In the genomic region with DNA sequence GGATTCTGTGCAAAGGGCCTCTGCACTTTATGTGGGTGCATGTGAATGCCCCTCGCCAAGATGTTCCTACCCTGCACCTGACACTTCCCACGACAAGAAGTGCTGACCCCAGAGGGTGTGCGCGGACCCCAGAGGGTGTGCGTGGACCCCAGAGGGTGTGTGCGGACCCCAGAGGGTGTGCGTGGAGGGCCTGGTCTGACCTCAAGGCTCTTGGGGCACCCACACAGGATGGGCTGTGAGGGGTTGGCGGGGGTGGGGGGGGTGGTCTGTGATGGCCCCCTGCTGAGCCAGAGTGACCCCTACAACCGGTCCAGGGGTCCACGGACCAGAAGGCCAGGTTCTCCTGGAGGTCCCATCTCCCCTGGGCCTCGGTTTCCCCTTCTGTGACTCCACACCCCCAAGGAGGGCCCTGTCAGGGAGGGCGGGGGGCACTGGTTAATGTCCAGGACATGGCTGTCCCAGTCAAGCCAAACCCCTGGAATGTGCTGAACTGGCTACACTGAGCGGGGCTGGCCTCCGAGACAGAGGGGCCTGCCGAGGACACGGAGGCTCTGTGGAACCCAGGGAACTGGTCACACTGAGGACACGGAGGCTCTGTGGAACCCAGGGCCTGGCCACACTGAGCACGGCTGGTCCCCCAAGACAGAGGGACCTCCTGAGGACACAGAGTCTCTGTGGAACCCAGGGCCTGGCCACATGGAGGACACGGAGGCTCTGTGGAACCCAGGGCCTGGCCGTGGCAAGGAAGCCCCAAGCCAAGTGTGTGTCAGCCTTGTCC, we compare ENCODE assay signal across 34 cellular contexts. TPM values are rescaled to one million over a fixed set of nuclear protein-coding genes. Genes with fewer than 3 reads are reported as not detected.
DNase-seq lines count a peak whose midpoint lies in the region; ATAC-seq, FAIRE-seq and TF ChIP-seq lines count a peak whose summit lies in the region.
"Had no signal": no experiment of that assay in that cellular context is flagged by ENCODE, and none has a peak within 500 bp of the region (broad histone marks: within the 10 kb centered on the region; RNA-seq: fewer than 3 reads in every experiment).

No MANE protein-coding gene starts in this region.

- no peaks in the 10 kb centered on the region for H3F3A ChIP-seq in smooth muscle cell (ENCODE audit: low read depth)

- H3K36me3 ChIP-seq in BLaER1, result no peaks in the 10 kb centered on the region
- H3K36me3 ChIP-seq in H1 (ENCODE audit: control insufficient read depth in 2 of 4, insufficient read depth in 4 of 4, low read length in 3 of 4), result no peaks in the 10 kb centered on the region
- no peaks in the 10 kb centered on the region for H3K36me3 ChIP-seq in spleen
- no peaks in the 10 kb centered on the region for H3K36me3 ChIP-seq in smooth muscle cell (ENCODE audit: low read depth)
- H3K36me3 ChIP-seq: brain microvascular endothelial cell, gastrocnemius medialis, ovary, thoracic aorta, vagina had no signal

- CTCF ChIA-PET in H1 (lab: Charles Lee; ENCODE audit: partially characterized antibody), result interaction anchor here (0.6 to 1.8 kb wide), 4 partner anchors 15 to 66 kb away, joined by 3 to 6 read pairs (median 3); no protein-coding TSS in a partner anchor

- no peak overlapping the region for H2BK120ac ChIP-seq in H1 (replicated peaks; ENCODE audit: low read depth, low read length)

- H2BK20ac ChIP-seq in H1 (ENCODE audit: low read length), result no peak overlapping the region

- 83% methylated on average over 15 of the region's 20 CpGs; no CpG with 5 or more reads in 1 of the 2 experiments for WGBS in H1 (ENCODE audit: extremely low coverage in 1 of 2, insufficient coverage in 1 of 2, insufficient read length in 1 of 2, insufficient replicate concordance in 2 of 2, low coverage in 1 of 2, low lambda C conversion rate in 2 of 2, missing lambda C conversion rate in 1 of 2), 2 experiments
- 78 to 95% (median 82%) methylated on average over 8 to 20 of the region's 20 CpGs for WGBS in spleen, 5 donors
- 95% methylated on average over 19 of the region's 20 CpGs for WGBS in smooth muscle cell (ENCODE audit: low lambda C conversion rate)

- no peak overlapping the region for H2BK5ac ChIP-seq in H1 (ENCODE audit: low read depth, low read length)

- no peaks in the 10 kb centered on the region for H3K27me3 ChIP-seq in BLaER1
- H3K27me3 ChIP-seq in H1 (replicated peaks in 1 of 4; ENCODE audit: control insufficient read depth in 3 of 4, extremely low read depth in 1 of 4, insufficient read depth in 3 of 4, low read length in 3 of 4), result no peaks in the 10 kb centered on the region; a peak in 3 of 7 replicates
- peaks cover 0 to 67% (median 7%) of the 10 kb centered on the region in 7 donors for H3K27me3 ChIP-seq in spleen (replicated peaks in 1 of 7)
- H3K27me3 ChIP-seq in smooth muscle cell (ENCODE audit: low read depth), result no peaks in the 10 kb centered on the region
- H3K27me3 ChIP-seq: brain microvascular endothelial cell, gastrocnemius medialis, hepatocyte, ovary, vagina had no signal

- DNase-seq in GM12891 (ENCODE audit: insufficient read length, low spot score) (peak; percentile 10), H1 (ENCODE audit: low read depth in 1 of 2, low spot score in 2 of 2) (no peak), spleen (peak; percentile 55), smooth muscle cell (lab: John Stamatoyannopoulos, UW; ENCODE audit: unreplicated experiment) (no peak), anterior cingulate cortex (lab: John Stamatoyannopoulos, UW) (no peak)
- DNase-seq: activated CD4-positive, alpha-beta T cell treated with anti-CD3 and anti-CD28 coated beads for 36 hours; activated CD8-positive, alpha-beta T cell treated with anti-CD3 and anti-CD28 coated beads for 36 hours; activated naive CD4-positive, alpha-beta T cell treated with anti-CD3 and anti-CD28 coated beads, Interleukin-2, amount 50 U/mL, for 16 hours; activated T-cell treated with anti-CD3 and anti-CD28 coated beads for 4 hours; brain microvascular endothelial cell; COR-L47; GM23248; KBM-7; mammary epithelial cell; NCI-H1105 treated with DMSO at 0.1 percent for 48 hours; NCI-H1930; NCI-H524 treated with DMSO at 0.1 percent for 48 hours; NK-92 treated with Interleukin-12 subunit alpha and Interleukin-12 subunit beta, amount 100 ng/mL, for 24 hours; PC-9; small intestine; stimulated activated CD4-positive, alpha-beta T cell treated with anti-CD3 and anti-CD28 coated beads, Interleukin-2, amount 100 ng/mL, for 24 hours had no signal

- no peak overlapping the region for H4K5ac ChIP-seq in H1 (ENCODE audit: insufficient read length, low read depth, low read length)

- POLR2A ChIA-PET in H1 (lab: Charles Lee; ENCODE audit: partially characterized antibody), result interaction anchor here (1.2 to 3.0 kb wide), 2 partner anchors 7 to 110 kb away, joined by 3 to 11 read pairs; a partner anchor contains a TSS

- no peak overlapping the region for H2AK5ac ChIP-seq in H1 (ENCODE audit: low read depth, low read length)

- H3K4ac ChIP-seq in H1 (replicated peaks; ENCODE audit: insufficient read length, low read depth, low read length), result no peak overlapping the region

- H4K20me1 ChIP-seq in BLaER1, result no peaks in the 10 kb centered on the region
- no peaks in the 10 kb centered on the region for H4K20me1 ChIP-seq in H1 (replicated peaks in 1 of 2; ENCODE audit: control insufficient read depth in 1 of 2, insufficient read depth in 2 of 2, low read length in 2 of 2)
- H4K20me1 ChIP-seq in smooth muscle cell (ENCODE audit: low read depth), result no peaks in the 10 kb centered on the region

- TF ChIP-seq POLR2A in GM12891 (IDR thresholded peaks at IDR 0.05; ENCODE audit: low read depth, low read length) (no peak), H1 (IDR thresholded peaks at IDR 0.05; ENCODE audit: control extremely low read depth in 1 of 2, low read depth in 2 of 2, low read length in 2 of 2) (no peak), spleen (IDR thresholded peaks at IDR 0.05) (no peak)

- no peak overlapping the region for H3K23ac ChIP-seq in H1 (ENCODE audit: insufficient read length)

- ATAC-seq in GM19397 (IDR thresholded peaks at IDR 0.05; ENCODE audit: unreplicated experiment), result no peak
- ATAC-seq: activated CD4-positive, alpha-beta T cell treated with anti-CD3 and anti-CD28 coated beads for 36 hours; activated CD8-positive, alpha-beta T cell treated with anti-CD3 and anti-CD28 coated beads for 36 hours; stimulated activated naive CD8-positive, alpha-beta T cell treated with anti-CD3 and anti-CD28 coated beads, Interleukin-15, Interleukin-2, amounts not matched to agents 100 U/mL and 50 U/mL, for 24 hours had no signal

- H2BK12ac ChIP-seq in H1 (ENCODE audit: low read depth, low read length), result no peak overlapping the region

- FAIRE-seq in GM12891 (lab: Jason Lieb, UNC) (no peak), H1 (lab: Jason Lieb, UNC) (no peak)
- FAIRE-seq: endothelial cell of umbilical vein, small intestine had no signal

- H3K4me2 ChIP-seq in BLaER1, result peak overlapping the region; percentile 92
- no peak overlapping the region for H3K4me2 ChIP-seq in H1 (ENCODE audit: insufficient read depth in 1 of 2, low read depth in 2 of 2, low read length in 2 of 2)
- H3K4me2 ChIP-seq in smooth muscle cell, result no peak overlapping the region
- H3K4me2 ChIP-seq: hepatocyte, PC-9 had no signal

- H3K14ac ChIP-seq in H1 (ENCODE audit: insufficient read length), result no peak overlapping the region

- intact Hi-C loops in spleen (cut with DNase I; ENCODE audit: low total_unique reads), result no loop called here

- peak overlapping the region; percentile 97 for H3K27ac ChIP-seq in BLaER1
- no peak overlapping the region for H3K27ac ChIP-seq in H1 (ENCODE audit: low read depth, low read length)
- H3K27ac ChIP-seq in spleen, result no peak overlapping the region
- H3K27ac ChIP-seq in smooth muscle cell (ENCODE audit: low read depth), result no peak overlapping the region
- H3K27ac ChIP-seq: brain microvascular endothelial cell, GM23248, hepatocyte, ovary, PC-9, thoracic aorta, vagina had no signal

- H3K4me1 ChIP-seq in BLaER1, result peaks cover 92% of the 10 kb centered on the region
- H3K4me1 ChIP-seq in H1 (replicated peaks in 1 of 4; ENCODE audit: control insufficient read depth in 3 of 4, insufficient read depth in 4 of 4, low read length in 3 of 4), result peaks cover 0 to 9% (median 4%) of the 10 kb centered on the region in 4 experiments; a peak in 5 of 7 replicates
- peaks cover 0 to 20% (median 4%) of the 10 kb centered on the region in 6 donors for H3K4me1 ChIP-seq in spleen
- H3K4me1 ChIP-seq in smooth muscle cell (ENCODE audit: low read depth), result peaks cover 3% of the 10 kb centered on the region
- H3K4me1 ChIP-seq: vagina had no signal

- H3K9ac ChIP-seq in BLaER1 (peak overlapping the region; percentile 72; the same call in 1 of the 2 replicates), H1 (replicated peaks in 1 of 4; ENCODE audit: extremely low read depth in 1 of 4, low read depth in 3 of 4, low read length in 3 of 4) (no peak overlapping the region), smooth muscle cell (ENCODE audit: low read depth) (no peak overlapping the region)
- H3K9ac ChIP-seq: GM23248 had no signal

- no peak overlapping the region for H2BK15ac ChIP-seq in H1 (ENCODE audit: low read length)

- TF ChIP-seq RAD21 in H1 (IDR thresholded peaks at IDR 0.05 in 1 of 2, conservative IDR thresholded peaks at IDR 0.05 in 1 of 2; ENCODE audit: low read depth in 2 of 2, low read length in 2 of 2), result no peak

- H3K79me1 ChIP-seq in H1 (ENCODE audit: low read depth, low read length), result no peaks in the 10 kb centered on the region

- no peak overlapping the region for H3K18ac ChIP-seq in H1 (ENCODE audit: extremely low read depth, low read length)

- no peak overlapping the region; the same call in 1 of the 2 replicates for H4K8ac ChIP-seq in H1 (ENCODE audit: extremely low read depth, insufficient read depth, low read length)

- peak overlapping the region; percentile 54 for H4K91ac ChIP-seq in H1 (replicated peaks; ENCODE audit: insufficient read length, low read length)

- H2AFZ ChIP-seq in H1 (ENCODE audit: low read length), result no peak overlapping the region
- no peak overlapping the region for H2AFZ ChIP-seq in smooth muscle cell (ENCODE audit: low read depth)
- H2AFZ ChIP-seq: GM23248, hepatocyte, PC-9 had no signal

- H3K79me2 ChIP-seq in H1 (ENCODE audit: control insufficient read depth in 1 of 2, insufficient read depth in 2 of 2, low read length in 2 of 2) (no peaks in the 10 kb centered on the region), smooth muscle cell (ENCODE audit: low read depth) (no peaks in the 10 kb centered on the region)
- H3K79me2 ChIP-seq: hepatocyte had no signal

- TF ChIP-seq EP300 in H1 (IDR thresholded peaks at IDR 0.05; ENCODE audit: borderline replicate concordance in 1 of 2, low read depth in 2 of 2, low read length in 2 of 2), result no peak

- TF ChIP-seq CTCF in H1 (IDR thresholded peaks at IDR 0.05; ENCODE audit: control extremely low read depth in 1 of 3, insufficient read depth in 1 of 3, low read depth in 1 of 3, low read length in 3 of 3), result no peak
- no peak for TF ChIP-seq CTCF in spleen (IDR thresholded peaks at IDR 0.05 in 8 of 11, conservative IDR thresholded peaks at IDR 0.05 in 3 of 11)
- no peak for TF ChIP-seq CTCF in smooth muscle cell (IDR thresholded peaks at IDR 0.05; ENCODE audit: borderline replicate concordance, insufficient read depth, poor library complexity, severe bottlenecking)

- no peak overlapping the region for H3K56ac ChIP-seq in H1 (replicated peaks; ENCODE audit: insufficient read length, low read depth, low read length)

- no peaks in the 10 kb centered on the region for H3K23me2 ChIP-seq in H1 (ENCODE audit: low read depth, low read length)

- H3K4me3 ChIP-seq in BLaER1, result no peak overlapping the region
- no peak overlapping the region for H3K4me3 ChIP-seq in H1 (ENCODE audit: extremely low read depth in 1 of 4, insufficient read depth in 2 of 4, low read depth in 3 of 4, low read length in 4 of 4)
- H3K4me3 ChIP-seq in spleen, result no peak overlapping the region
- no peak overlapping the region for H3K4me3 ChIP-seq in smooth muscle cell
- H3K4me3 ChIP-seq: GM23248, hepatocyte, ovary, PC-9, thoracic aorta, vagina had no signal

- H3K9me3 ChIP-seq in BLaER1 (peaks cover 11% of the 10 kb centered on the region; the same call in 1 of the 2 replicates), H1 (ENCODE audit: insufficient read depth in 2 of 2, low read depth in 1 of 2, low read length in 1 of 2) (no peaks in the 10 kb centered on the region), spleen (no peaks in the 10 kb centered on the region), smooth muscle cell (replicated peaks; ENCODE audit: low read depth) (no peaks in the 10 kb centered on the region)
- H3K9me3 ChIP-seq: gastrocnemius medialis, ovary, thoracic aorta, vagina had no signal

RNA-seq across cellular contexts. Expression of a gene that starts 3.1 kb away (rescaled TPM):
- polyA plus RNA-seq in GM12891 (2012; ENCODE audit: low read depth, missing spikeins), result 0.69 TPM
- 0.50 and 0.82 TPM in 2 replicates for total RNA-seq in H1 (2021; fragmentation: NEBNext Ultra II Directional; extraction: Animal tissue kit (Norgen Biotek cat#: 25700))
- 0.32 and 0.89 TPM in 2 replicates for polyA plus RNA-seq in H1 (2011; rRNA removed)
- 0.45 TPM for polyA plus RNA-seq in H1 (2011; cell fraction: cytosol; rRNA removed)
- 2.0 TPM for polyA plus RNA-seq in H1 (2011; cell fraction: nucleus; rRNA removed)
- polyA plus RNA-seq in H1 (2012, experiment 1 of 2), result 0.23 to 0.82 TPM (median 0.62 TPM) in 3 of 4 replicates, not detected in the other
- polyA plus RNA-seq in H1 (2012, experiment 2 of 2), result 0.28 TPM
- 0.39 TPM for polyA plus RNA-seq in H1 (2013, experiment 1 of 2)
- 0.07 TPM for polyA plus RNA-seq in H1 (2013, experiment 2 of 2)
- polyA minus RNA-seq in H1 (2011; rRNA and poly(A)+ RNA removed), result not detected in 2 replicates
- polyA minus RNA-seq in H1 (2011; cell fraction: cytosol; rRNA and poly(A)+ RNA removed), result not detected
- polyA minus RNA-seq in H1 (2011; cell fraction: nucleus; rRNA and poly(A)+ RNA removed), result 0.50 TPM
- total RNA-seq in spleen, result 1 to 10 TPM in 2 of 7 donors, under 1 TPM in 2, not detected in 3; 0.32 to 1.9 (median 0.85) TPM
- polyA plus RNA-seq in spleen, result under 1 TPM; 0.04 to 0.22 (median 0.08) TPM
- not detected in 2 replicates for total RNA-seq in smooth muscle cell
- polyA plus RNA-seq in smooth muscle cell, result 0.10 TPM in 1 of 2 replicates, not detected in the other
- total RNA-seq: endothelial cell of umbilical vein, fibroblast of lung, GM23248, M059J, mammary epithelial cell, vagina had no signal
- polyA plus RNA-seq: AG04450, endothelial cell of umbilical vein, fibroblast of lung, GM23248, mammary epithelial cell had no signal

RNA-seq across cellular contexts. Expression of a gene that starts 35.5 kb away (rescaled TPM):
- polyA plus RNA-seq in GM12891 (2012; ENCODE audit: low read depth, missing spikeins), result 0.21 TPM
- not detected in 2 replicates for total RNA-seq in H1 (2021; fragmentation: NEBNext Ultra II Directional; extraction: Animal tissue kit (Norgen Biotek cat#: 25700))
- polyA plus RNA-seq in H1 (2011; rRNA removed) (0.14 TPM in 1 of 2 replicates, not detected in the other), spleen (not detected), smooth muscle cell (0.34 TPM in 2 replicates)
- 0.06 TPM for polyA plus RNA-seq in H1 (2011; cell fraction: cytosol; rRNA removed)
- polyA plus RNA-seq in H1 (2011; cell fraction: nucleus; rRNA removed), result 0.44 TPM
- polyA plus RNA-seq in H1 (2012, experiment 1 of 2), result 0.15 to 0.21 TPM (median 0.17 TPM) in 3 of 4 replicates, not detected in the other
- not detected for polyA plus RNA-seq in H1 (2012, experiment 2 of 2)
- 0.12 TPM for polyA plus RNA-seq in H1 (2013, experiment 1 of 2)
- polyA plus RNA-seq in H1 (2013, experiment 2 of 2), result 0.09 TPM
- polyA minus RNA-seq in H1 (2011; rRNA and poly(A)+ RNA removed), result 0.13 TPM in 1 of 2 replicates, not detected in the other
- not detected for polyA minus RNA-seq in H1 (2011; cell fraction: cytosol; rRNA and poly(A)+ RNA removed)
- polyA minus RNA-seq in H1 (2011; cell fraction: nucleus; rRNA and poly(A)+ RNA removed), result 0.90 TPM
- total RNA-seq in spleen (under 1 TPM in 2 of 7 donors, not detected in 5; 0.25 to 0.85 TPM), smooth muscle cell (not detected in 2 replicates)
- total RNA-seq: endothelial cell of umbilical vein, GM23248, M059J, mammary epithelial cell had no signal
- polyA plus RNA-seq: AG04450, endothelial cell of umbilical vein, fibroblast of lung, GM23248, hepatocyte, mammary epithelial cell had no signal

RNA-seq across cellular contexts. Expression of a gene that starts 46.6 kb away (rescaled TPM):
- polyA plus RNA-seq in GM12891 (2012; ENCODE audit: low read depth, missing spikeins), result 8.4 TPM
- 0.48 and 0.73 TPM in 2 replicates for total RNA-seq in H1 (2021; fragmentation: NEBNext Ultra II Directional; extraction: Animal tissue kit (Norgen Biotek cat#: 25700))
- polyA plus RNA-seq in H1 (2011; rRNA removed) (1.1 and 1.5 TPM in 2 replicates), spleen (1 to 10 TPM; 2.7 to 7.3 (median 5.2) TPM), smooth muscle cell (0.12 TPM in 1 of 2 replicates, not detected in the other)
- polyA plus RNA-seq in H1 (2011; cell fraction: cytosol; rRNA removed), result 1.1 TPM
- 1.8 TPM for polyA plus RNA-seq in H1 (2011; cell fraction: nucleus; rRNA removed)
- polyA plus RNA-seq in H1 (2012, experiment 1 of 2), result 0.37 to 0.80 TPM (median 0.56 TPM) in 4 replicates
- polyA plus RNA-seq in H1 (2012, experiment 2 of 2), result 0.41 TPM
- polyA plus RNA-seq in H1 (2013, experiment 1 of 2), result 1.5 TPM
- polyA plus RNA-seq in H1 (2013, experiment 2 of 2), result 1.5 TPM
- polyA minus RNA-seq in H1 (2011; rRNA and poly(A)+ RNA removed), result 0.22 and 0.24 TPM in 2 replicates
- polyA minus RNA-seq in H1 (2011; cell fraction: cytosol; rRNA and poly(A)+ RNA removed), result 2.5 TPM
- polyA minus RNA-seq in H1 (2011; cell fraction: nucleus; rRNA and poly(A)+ RNA removed), result 0.30 TPM
- total RNA-seq in spleen (1 to 10 TPM; 3.1 to 7.9 (median 5.4) TPM), smooth muscle cell (not detected in 2 replicates)
- total RNA-seq: endothelial cell of umbilical vein, fibroblast of lung, GM23248, hepatocyte, M059J, mammary epithelial cell, PC-9 had no signal
- polyA plus RNA-seq: AG04450, endothelial cell of umbilical vein, fibroblast of lung, GM23248, mammary epithelial cell had no signal

RNA-seq across cellular contexts. Expression of a gene that starts 57.4 kb away (rescaled TPM):
- 0.17 TPM for polyA plus RNA-seq in GM12891 (2012; ENCODE audit: low read depth, missing spikeins)
- total RNA-seq in H1 (2021; fragmentation: NEBNext Ultra II Directional; extraction: Animal tissue kit (Norgen Biotek cat#: 25700)), result not detected in 2 replicates
- polyA plus RNA-seq in H1 (2011; rRNA removed), result 0.03 TPM in 1 of 2 replicates, not detected in the other
- polyA plus RNA-seq in H1 (2011; cell fraction: cytosol; rRNA removed), result not detected
- polyA plus RNA-seq in H1 (2011; cell fraction: nucleus; rRNA removed), result not detected
- not detected in 4 replicates for polyA plus RNA-seq in H1 (2012, experiment 1 of 2)
- not detected for polyA plus RNA-seq in H1 (2012, experiment 2 of 2)
- not detected for polyA plus RNA-seq in H1 (2013, experiment 1 of 2)
- not detected for polyA plus RNA-seq in H1 (2013, experiment 2 of 2)
- not detected in 2 replicates for polyA minus RNA-seq in H1 (2011; rRNA and poly(A)+ RNA removed)
- not detected for polyA minus RNA-seq in H1 (2011; cell fraction: cytosol; rRNA and poly(A)+ RNA removed)
- polyA minus RNA-seq in H1 (2011; cell fraction: nucleus; rRNA and poly(A)+ RNA removed), result not detected
- 1 to 10 TPM in 4 of 7 donors, under 1 TPM in 3; 0.34 to 2.2 (median 1.0) TPM for total RNA-seq in spleen
- polyA plus RNA-seq in spleen, result under 1 TPM; 0.39 to 0.93 (median 0.49) TPM
- total RNA-seq in smooth muscle cell, result not detected in 2 replicates
- not detected in 2 replicates for polyA plus RNA-seq in smooth muscle cell
- total RNA-seq: endothelial cell of umbilical vein, fibroblast of lung, gastrocnemius medialis, GM23248, hepatocyte, M059J, mammary epithelial cell, PC-9, renal cortical epithelial cell, vagina had no signal
- polyA plus RNA-seq: AG04450, endothelial cell of umbilical vein, fibroblast of lung, GM23248, hepatocyte, mammary epithelial cell, ovary had no signal

Comparison
In these comparisons a context has a peak if more than half of its experiments do, and no peak if none do; other contexts are left out.
1. DNase-seq: peak in GM12891 (single experiment) and spleen (single experiment); none in H1 (0 of 2), smooth muscle cell (single experiment) and anterior cingulate cortex (0 of 58).